In the genomic region with DNA sequence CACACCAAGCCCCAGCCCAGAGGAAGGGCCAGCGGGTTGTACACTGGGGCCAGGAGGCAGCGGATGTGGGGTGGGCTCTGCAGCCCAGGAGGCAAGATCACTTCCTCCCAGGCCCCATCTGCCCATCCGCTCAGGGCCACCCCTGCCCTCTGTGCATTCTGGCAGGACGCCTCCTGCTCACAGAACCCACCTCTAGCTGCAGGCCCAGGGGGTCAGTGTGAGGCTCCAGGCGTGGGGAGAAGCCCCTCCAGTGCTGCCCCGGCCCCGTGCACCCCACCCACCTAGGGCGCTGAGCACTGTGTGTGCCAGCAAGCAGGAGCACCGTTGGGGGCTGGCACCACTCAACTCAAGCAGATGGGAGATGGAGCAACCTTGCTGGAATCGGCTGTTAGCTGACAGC, we compare ENCODE assay signal across 20 cellular contexts.
A peak's percentile ranks its signal among the peaks of the same experiment; 100 is the strongest.
DNase-seq lines count a peak whose midpoint lies in the region; ATAC-seq, FAIRE-seq and TF ChIP-seq lines count a peak whose summit lies in the region.
"Had no signal": no experiment of that assay in that cellular context is flagged by ENCODE, and none has a peak within 500 bp of the region (broad histone marks: within the 10 kb centered on the region; RNA-seq: fewer than 3 reads in every experiment).

No MANE protein-coding gene starts in this region.

- intact Hi-C loops in kidney (cut with DNase I) (no loop called here), spleen (cut with DNase I; ENCODE audit: low total_unique reads) (no loop called here)

- peak; percentile 45 for DNase-seq in RWPE2 (ENCODE audit: low spot score)
- peak; percentile 59 for DNase-seq in kidney
- DNase-seq in spleen: peak; percentile 61
- no peak for DNase-seq in mucosa of gallbladder (ENCODE audit: low spot score)
- no peak for DNase-seq in CD1c-positive myeloid dendritic cell (ENCODE audit: extremely low spot score)
- DNase-seq: Calu3; CD8-positive, alpha-beta T cell; GF-D8; H7; HFFc6; Karpas-422; NCI-H1105; NCI-H1694; NK-92 treated with Interleukin-12 subunit alpha and Interleukin-12 subunit beta, amount 100 ng/mL, for 24 hours; SHP77 treated with DMSO at 0.1 percent for 48 hours had no signal

- TF ChIP-seq CTCF in RWPE2 (IDR thresholded peaks at IDR 0.05; ENCODE audit: poor library complexity, severe bottlenecking): no peak
- TF ChIP-seq CTCF in kidney (IDR thresholded peaks at IDR 0.05; ENCODE audit: borderline replicate concordance, extremely low read depth, insufficient read depth): no peak
- TF ChIP-seq CTCF in spleen (IDR thresholded peaks at IDR 0.05 in 8 of 11, conservative IDR thresholded peaks at IDR 0.05 in 3 of 11): no peak

- no peaks in the 10 kb centered on the region for H3K9me3 ChIP-seq in BLaER1
- H3K9me3 ChIP-seq in RWPE2 (ENCODE audit: severe bottlenecking): no peaks in the 10 kb centered on the region
- no peaks in the 10 kb centered on the region for H3K9me3 ChIP-seq in kidney (ENCODE audit: control insufficient read depth in 1 of 2, low read length in 2 of 2)
- H3K9me3 ChIP-seq in spleen: no peaks in the 10 kb centered on the region

- no peak for FAIRE-seq in kidney (lab: Jason Lieb, UNC)
- FAIRE-seq: GM12878, RCC 7860 had no signal

- H3K4me2 ChIP-seq in BLaER1: peak overlapping the region; percentile 100

- H3K27ac ChIP-seq in BLaER1: peak overlapping the region; percentile 80; the same call in 1 of the 2 replicates
- no peak overlapping the region for H3K27ac ChIP-seq in RWPE2 (ENCODE audit: poor library complexity, severe bottlenecking)
- H3K27ac ChIP-seq in kidney (ENCODE audit: low read depth in 2 of 2, low read length in 2 of 2): no peak overlapping the region
- peak overlapping the region in 2 of 8 donors; percentile 61 to 66 for H3K27ac ChIP-seq in spleen

- no peak for TF ChIP-seq POLR2A in spleen (IDR thresholded peaks at IDR 0.05)

- H3K9ac ChIP-seq in BLaER1 (no peak overlapping the region), kidney (ENCODE audit: low read length in 2 of 2) (no peak overlapping the region)

- H3K4me3 ChIP-seq in BLaER1 (no peak overlapping the region), RWPE2 (ENCODE audit: severe bottlenecking) (no peak overlapping the region), kidney (ENCODE audit: low read length in 2 of 2) (no peak overlapping the region), spleen (no peak overlapping the region)
- H3K4me3 ChIP-seq: GM12878 had no signal

- H3K27me3 ChIP-seq in BLaER1 (no peaks in the 10 kb centered on the region), RWPE2 (ENCODE audit: insufficient read depth, poor library complexity, severe bottlenecking) (no peaks in the 10 kb centered on the region), spleen (replicated peaks in 1 of 7) (no peaks in the 10 kb centered on the region)

- ATAC-seq in RWPE2 (ENCODE audit: low read depth) (no peak), HG02798 (IDR thresholded peaks at IDR 0.05; ENCODE audit: poor library complexity, unreplicated experiment) (no peak)
- ATAC-seq: CD8-positive, alpha-beta T cell; GM12878; SK-N-SH treated with all-trans-retinoic acid at 6 μM for 48 hours had no signal

- 74 to 89% (median 79%) methylated on average over 4 to 10 of the region's 10 CpGs for WGBS in spleen, 5 donors

- peaks cover 77% of the 10 kb centered on the region for H4K20me1 ChIP-seq in BLaER1

- peaks cover 94% of the 10 kb centered on the region for H3K4me1 ChIP-seq in BLaER1
- no peaks in the 10 kb centered on the region for H3K4me1 ChIP-seq in RWPE2 (ENCODE audit: insufficient read depth, poor library complexity, severe bottlenecking)
- H3K4me1 ChIP-seq in kidney (ENCODE audit: control insufficient read depth in 1 of 2, insufficient read depth in 1 of 2, low read depth in 1 of 2, low read length in 2 of 2): no peaks in the 10 kb centered on the region
- H3K4me1 ChIP-seq in spleen: peaks cover 7 to 100% (median 56%) of the 10 kb centered on the region in 6 donors

- H3K36me3 ChIP-seq in BLaER1 (peaks cover 54% of the 10 kb centered on the region), RWPE2 (ENCODE audit: low read depth) (no peaks in the 10 kb centered on the region), kidney (ENCODE audit: control insufficient read depth in 1 of 2, insufficient read depth in 2 of 2, low read length in 2 of 2) (no peaks in the 10 kb centered on the region), spleen (peaks cover 0 to 28% (median 0%) of the 10 kb centered on the region in 6 donors)

Comparison
In these comparisons a context has a peak if more than half of its experiments do, and no peak if none do; other contexts are left out.
1. DNase-seq: peak in RWPE2 (single experiment), kidney (single experiment) and spleen (single experiment); none in mucosa of gallbladder (single experiment) and CD1c-positive myeloid dendritic cell (single experiment).